ENCODE assay signal across 1 cellular context in genomic region chr3:195259564-195260285, GRCh38.
TF ChIP-seq lines count a peak whose summit lies in the region.

No MANE protein-coding gene starts in this region.

TF ChIP-seq in HepG2, 621 proteins besides CTCF, POLR2A, EP300 and RAD21 (continued from another document and continues in another):
- no peak for TF ChIP-seq TBP (CRISPR knock-in tag; IDR thresholded peaks at IDR 0.05)
- no peak for TF ChIP-seq PCBP1 (IDR thresholded peaks at IDR 0.05; ENCODE audit: borderline replicate concordance, low read depth, low read length)
- 0 out of 2 replicates have a peak, but pooled peaks have one; percentile 19 for TF ChIP-seq ZNF256 (CRISPR knock-in tag; conservative IDR thresholded peaks at IDR 0.05)
- no peak; the same call in 1 of the 2 replicates for TF ChIP-seq TSC22D2 (CRISPR knock-in tag; IDR thresholded peaks at IDR 0.05; ENCODE audit: borderline replicate concordance)
- TF ChIP-seq WIZ (CRISPR knock-in tag; IDR thresholded peaks at IDR 0.05): no peak
- no peak for TF ChIP-seq ZBTB1 (CRISPR knock-in tag; IDR thresholded peaks at IDR 0.05; ENCODE audit: borderline replicate concordance)
- peak; percentile 21; the same call in 1 of the 2 replicates for TF ChIP-seq CBFB (CRISPR knock-in tag; IDR thresholded peaks at IDR 0.05)
- TF ChIP-seq SYNCRIP (IDR thresholded peaks at IDR 0.05; ENCODE audit: insufficient read depth, low read depth, low read length): no peak
- TF ChIP-seq ZNF326 (CRISPR knock-in tag; IDR thresholded peaks at IDR 0.05; ENCODE audit: borderline replicate concordance): no peak
- TF ChIP-seq ZSCAN5A (CRISPR knock-in tag; IDR thresholded peaks at IDR 0.05; ENCODE audit: borderline replicate concordance): 0 out of 2 replicates have a peak, but pooled peaks have one; percentile 65
- TF ChIP-seq CREM (IDR thresholded peaks at IDR 0.05): peak; percentile 28; the same call in 1 of the 2 replicates
- no peak for TF ChIP-seq CREM (CRISPR knock-in tag; IDR thresholded peaks at IDR 0.05)
- TF ChIP-seq FOSL2 (CRISPR knock-in tag; IDR thresholded peaks at IDR 0.05): peak; percentile 62
- no peak for TF ChIP-seq MLLT10 (CRISPR knock-in tag; IDR thresholded peaks at IDR 0.05)
- TF ChIP-seq ZNF772 (CRISPR knock-in tag; IDR thresholded peaks at IDR 0.05): peak; percentile 61; the same call in 1 of the 2 replicates
- no peak for TF ChIP-seq TMF1 (CRISPR knock-in tag; IDR thresholded peaks at IDR 0.05; ENCODE audit: low read depth)
- TF ChIP-seq ZFYVE20 (CRISPR knock-in tag; IDR thresholded peaks at IDR 0.05; ENCODE audit: borderline replicate concordance, low read depth): 0 out of 2 replicates have a peak, but pooled peaks have one; percentile 58
- 0 out of 2 replicates have a peak, but pooled peaks have one; percentile 54 for TF ChIP-seq EEA1 (CRISPR knock-in tag; IDR thresholded peaks at IDR 0.05; ENCODE audit: borderline replicate concordance)
- TF ChIP-seq HNRNPUL1 (IDR thresholded peaks at IDR 0.05; ENCODE audit: low read depth, low read length): peak; percentile 23; the same call in 1 of the 2 replicates
- no peak for TF ChIP-seq FOXK2 (IDR thresholded peaks at IDR 0.05)
- peak; percentile 93 for TF ChIP-seq ZNF687 (CRISPR knock-in tag; IDR thresholded peaks at IDR 0.05)
- peak; percentile 4; the same call in 1 of the 2 replicates for TF ChIP-seq TEAD2 (CRISPR knock-in tag; IDR thresholded peaks at IDR 0.05)
- 0 out of 2 replicates have a peak, but pooled peaks have one; percentile 16 for TF ChIP-seq NR2F6 (IDR thresholded peaks at IDR 0.05)
- peak; percentile 17; the same call in 1 of the 2 replicates for TF ChIP-seq NR2F6 (CRISPR knock-in tag; IDR thresholded peaks at IDR 0.05)
- TF ChIP-seq HDAC1 (CRISPR knock-in tag; IDR thresholded peaks at IDR 0.05): peak; percentile 85
- TF ChIP-seq RARG (CRISPR knock-in tag; IDR thresholded peaks at IDR 0.05; ENCODE audit: low read depth): 0 out of 2 replicates have a peak, but pooled peaks have one; percentile 82
- TF ChIP-seq ZNF317 (CRISPR knock-in tag; IDR thresholded peaks at IDR 0.05): peak; percentile 68; the same call in 1 of the 2 replicates
- no peak for TF ChIP-seq ZNF878 (CRISPR knock-in tag; IDR thresholded peaks at IDR 0.05)
- no peak for TF ChIP-seq ZNF567 (CRISPR knock-in tag; IDR thresholded peaks at IDR 0.05; ENCODE audit: borderline replicate concordance)
- TF ChIP-seq NBN (conservative IDR thresholded peaks at IDR 0.05): no peak
- TF ChIP-seq ZBTB33 (CRISPR knock-in tag; IDR thresholded peaks at IDR 0.05): no peak
- 0 out of 2 replicates have a peak, but pooled peaks have one; percentile 35 for TF ChIP-seq ZNF101 (CRISPR knock-in tag; IDR thresholded peaks at IDR 0.05; ENCODE audit: borderline replicate concordance, low read depth)
- TF ChIP-seq ETS1 (CRISPR knock-in tag; IDR thresholded peaks at IDR 0.05): no peak
- TF ChIP-seq MTERF4 (CRISPR knock-in tag; IDR thresholded peaks at IDR 0.05): no peak; the same call in 1 of the 2 replicates
- no peak for TF ChIP-seq NR1H2 (CRISPR knock-in tag; IDR thresholded peaks at IDR 0.05; ENCODE audit: borderline replicate concordance, low read depth)
- peak; percentile 92 for TF ChIP-seq ZBTB2 (CRISPR knock-in tag; IDR thresholded peaks at IDR 0.05; ENCODE audit: low read depth)
- TF ChIP-seq AKNA (CRISPR knock-in tag; IDR thresholded peaks at IDR 0.05; ENCODE audit: borderline replicate concordance): no peak
- peak; percentile 67; the same call in 1 of the 2 replicates for TF ChIP-seq BRD4 (CRISPR knock-in tag; IDR thresholded peaks at IDR 0.05)
- TF ChIP-seq ZNF550 (CRISPR knock-in tag; IDR thresholded peaks at IDR 0.05; ENCODE audit: borderline replicate concordance): no peak
- TF ChIP-seq ZMYM2 (CRISPR knock-in tag; IDR thresholded peaks at IDR 0.05): peak; percentile 69
- TF ChIP-seq HNRNPH1 (optimal IDR thresholded peaks at IDR 0.05; ENCODE audit: low read depth, low read length): no peak
- TF ChIP-seq ZNF761 (CRISPR knock-in tag; conservative IDR thresholded peaks at IDR 0.05): 0 out of 2 replicates have a peak, but pooled peaks have one; percentile 42
- no peak; the same call in 1 of the 2 replicates for TF ChIP-seq SALL2 (CRISPR knock-in tag; IDR thresholded peaks at IDR 0.05)
- TF ChIP-seq MED13 (CRISPR knock-in tag; IDR thresholded peaks at IDR 0.05): 0 out of 2 replicates have a peak, but pooled peaks have one; percentile 23
- no peak for TF ChIP-seq ZNF282 (IDR thresholded peaks at IDR 0.05; ENCODE audit: partially characterized antibody)
- TF ChIP-seq BRCA1 (CRISPR knock-in tag; IDR thresholded peaks at IDR 0.05): no peak
- TF ChIP-seq ZNF496 (CRISPR knock-in tag; IDR thresholded peaks at IDR 0.05; ENCODE audit: insufficient replicate concordance): no peak
- TF ChIP-seq ELK4 (CRISPR knock-in tag; IDR thresholded peaks at IDR 0.05; ENCODE audit: borderline replicate concordance): no peak
- TF ChIP-seq TEAD3 (CRISPR knock-in tag; optimal IDR thresholded peaks at IDR 0.05; ENCODE audit: borderline replicate concordance): peak; percentile 32
- peak; percentile 57; the same call in 1 of the 2 replicates for TF ChIP-seq MEIS2 (CRISPR knock-in tag; IDR thresholded peaks at IDR 0.05)
